Comparison of ENCODE assay signal across 1 cellular context in the genomic region with DNA sequence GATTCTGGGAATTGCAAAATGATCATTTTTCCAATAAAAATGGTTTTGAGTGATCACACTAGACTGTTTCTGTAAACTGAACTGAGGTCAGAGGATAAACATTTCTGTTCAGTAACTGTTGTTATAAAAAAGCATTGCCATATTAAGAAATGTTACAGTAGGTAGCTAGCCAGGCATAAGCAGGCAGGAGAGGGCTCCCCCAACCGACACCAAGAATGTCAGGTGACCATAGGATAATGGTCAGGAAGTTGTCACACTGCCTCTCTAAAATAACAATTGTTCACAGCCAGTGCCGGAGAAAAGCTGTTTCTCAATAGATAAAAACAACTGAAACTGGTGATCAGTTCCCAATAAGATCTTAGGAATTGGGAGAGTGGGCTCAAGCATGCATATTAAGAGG.
TF ChIP-seq lines count a peak whose summit lies in the region.

No MANE protein-coding gene starts in this region.

TF ChIP-seq in endothelial cell of umbilical vein, 7 proteins besides CTCF, POLR2A, EP300 and RAD21 (continued from another document):
- TF ChIP-seq JUN (IDR thresholded peaks at IDR 0.05; ENCODE audit: borderline replicate concordance, insufficient read depth, insufficient read length, low read depth) (no peak), MYC (IDR thresholded peaks at IDR 0.05; ENCODE audit: low read depth, low read length) (no peak), FOS (IDR thresholded peaks at IDR 0.05; ENCODE audit: borderline replicate concordance, insufficient read depth, low read length) (no peak), POLR2AphosphoS5 (IDR thresholded peaks at IDR 0.05; ENCODE audit: insufficient read depth, low read depth, low read length) (no peak), EZH2 (IDR thresholded peaks at IDR 0.05; ENCODE audit: borderline replicate concordance, low read depth, low read length, severe bottlenecking) (no peak)
- TF ChIP-seq, protein P1, sequence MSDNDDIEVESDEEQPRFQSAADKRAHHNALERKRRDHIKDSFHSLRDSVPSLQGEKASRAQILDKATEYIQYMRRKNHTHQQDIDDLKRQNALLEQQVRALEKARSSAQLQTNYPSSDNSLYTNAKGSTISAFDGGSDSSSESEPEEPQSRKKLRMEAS (IDR thresholded peaks at IDR 0.05; ENCODE audit: insufficient read depth, insufficient read length) = no peak
